Comparison of ENCODE assay signal across 10 cellular contexts in the genomic region with DNA sequence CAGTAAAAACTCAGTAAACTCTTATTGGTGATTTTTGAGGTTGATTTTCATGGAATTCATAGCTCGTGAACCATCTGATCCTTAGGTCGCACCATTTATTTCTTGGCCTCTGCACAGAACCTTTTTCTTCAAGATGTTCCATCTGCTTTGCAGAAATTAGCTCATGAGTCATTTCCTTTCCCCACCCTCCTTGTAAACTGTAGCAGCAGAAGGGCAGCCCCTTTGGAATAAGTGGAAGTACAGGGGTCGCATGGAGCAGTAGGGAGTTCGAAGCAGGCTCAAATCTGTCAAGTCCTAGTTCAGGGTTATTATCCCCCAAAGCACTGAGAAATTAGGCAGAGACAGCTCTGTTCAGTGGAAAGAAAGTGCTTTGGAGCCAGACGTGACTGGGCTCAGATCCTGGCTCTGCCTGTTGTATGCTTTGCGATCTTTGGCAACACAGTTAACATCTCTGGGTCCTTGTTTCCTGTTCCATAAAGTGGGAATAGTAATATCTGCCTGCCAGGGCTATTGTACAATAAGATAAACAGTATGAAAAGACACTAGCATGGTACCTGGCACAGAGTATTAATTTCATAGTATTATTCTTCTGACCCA.
DNase-seq lines count a peak whose midpoint lies in the region; ATAC-seq, FAIRE-seq and TF ChIP-seq lines count a peak whose summit lies in the region.
"Had no signal": no experiment of that assay in that cellular context is flagged by ENCODE, and none has a peak within 500 bp of the region (broad histone marks: within the 10 kb centered on the region; RNA-seq: fewer than 3 reads in every experiment).

No MANE protein-coding gene starts in this region.

- ATAC-seq in left ventricle myocardium superior (peak; percentile 82), HG03139 (IDR thresholded peaks at IDR 0.05; ENCODE audit: unreplicated experiment) (no peak), GM21390 (IDR thresholded peaks at IDR 0.05; ENCODE audit: unreplicated experiment) (no peak), GM21528 (IDR thresholded peaks at IDR 0.05; ENCODE audit: low FRiP score, unreplicated experiment) (no peak)

- peaks cover 12% of the 10 kb centered on the region for H3K4me1 Mint-ChIP-seq in astrocyte (ENCODE audit: low read depth, unreplicated experiment)

- in situ Hi-C loops in GM23248 (cut with MboI), result no loop called here

- H3K4me1 ChIP-seq in GM23248 (ENCODE audit: insufficient read depth) (peaks cover 25% of the 10 kb centered on the region), astrocyte (ENCODE audit: insufficient read depth, low read length) (peaks cover 7% of the 10 kb centered on the region), stomach smooth muscle (ENCODE audit: control insufficient read depth, insufficient read depth, low read length) (peaks cover 9% of the 10 kb centered on the region)

- H3K27ac Mint-ChIP-seq in astrocyte (ENCODE audit: unreplicated experiment), result no peak overlapping the region

- no peak for TF ChIP-seq CTCF in astrocyte (IDR thresholded peaks at IDR 0.05; ENCODE audit: insufficient read depth, low read depth, low read length)

- H3K27me3 ChIP-seq in GM23248 (replicated peaks; ENCODE audit: insufficient read depth), result no peaks in the 10 kb centered on the region
- H3K27me3 ChIP-seq in astrocyte (ENCODE audit: insufficient read depth, low read length), result no peaks in the 10 kb centered on the region
- no peaks in the 10 kb centered on the region for H3K27me3 ChIP-seq in stomach smooth muscle (ENCODE audit: control insufficient read depth in 1 of 2, insufficient read depth in 2 of 2, low read length in 2 of 2)

- H2AFZ ChIP-seq in GM23248 (peak overlapping the region; percentile 70), astrocyte (ENCODE audit: low read depth, low read length) (no peak overlapping the region)

- no peak overlapping the region for H3K4me3 Mint-ChIP-seq in astrocyte (ENCODE audit: unreplicated experiment)

- H3K9me3 ChIP-seq in GM23248 (ENCODE audit: low read depth), result no peaks in the 10 kb centered on the region
- H3K9me3 ChIP-seq in astrocyte (ENCODE audit: insufficient read depth, low read depth, low read length), result no peaks in the 10 kb centered on the region
- no peaks in the 10 kb centered on the region for H3K9me3 ChIP-seq in stomach smooth muscle (ENCODE audit: control insufficient read depth in 2 of 2, low read length in 2 of 2)

- H3K9me2 ChIP-seq in GM23248 (ENCODE audit: insufficient read depth), result no peaks in the 10 kb centered on the region

- H3K79me2 ChIP-seq in GM23248 (ENCODE audit: insufficient read depth), result 0 out of 2 replicates have a peak, but pooled peaks cover 4% of the 10 kb centered on the region
- H3K79me2 ChIP-seq in astrocyte (ENCODE audit: insufficient read depth, low read length), result no peaks in the 10 kb centered on the region

- peaks cover 22% of the 10 kb centered on the region; the same call in 1 of the 2 replicates for H3F3A ChIP-seq in GM23248 (ENCODE audit: insufficient read depth)

- DNase-seq in GM23248, result peak; percentile 70
- DNase-seq in astrocyte (ENCODE audit: low read depth), result peak; percentile 52
- no peak for DNase-seq in left ventricle myocardium superior
- no peak for DNase-seq in activated CD8-positive, alpha-beta memory T cell treated with anti-CD3 and anti-CD28 coated beads for 24 hours
- DNase-seq: GF-D8, NCI-H345 had no signal

- no peaks in the 10 kb centered on the region for H3K9me3 Mint-ChIP-seq in astrocyte (ENCODE audit: unreplicated experiment)

- FAIRE-seq in astrocyte (lab: Jason Lieb, UNC), result peak; percentile 29

- H3K36me3 ChIP-seq in GM23248 (ENCODE audit: low read depth), result no peaks in the 10 kb centered on the region
- H3K36me3 ChIP-seq in astrocyte (ENCODE audit: insufficient read depth, low read length), result no peaks in the 10 kb centered on the region
- no peaks in the 10 kb centered on the region for H3K36me3 ChIP-seq in stomach smooth muscle (ENCODE audit: control insufficient read depth in 2 of 2, insufficient read depth in 2 of 2, low read length in 2 of 2)

- H3K27ac ChIP-seq in GM23248 (peak overlapping the region; percentile 55), astrocyte (ENCODE audit: low read depth, low read length) (no peak overlapping the region), stomach smooth muscle (ENCODE audit: low read length) (peak overlapping the region; percentile 7)

- H3K4me3 ChIP-seq in GM23248, result peak overlapping the region; percentile 61
- H3K4me3 ChIP-seq in astrocyte (ENCODE audit: insufficient read depth, low read depth, low read length), result no peak overlapping the region
- H3K4me3 ChIP-seq in stomach smooth muscle (ENCODE audit: low read length in 2 of 2), result peak overlapping the region; percentile 9 to 57

- intact Hi-C loops in left ventricle myocardium superior (cut with micrococcal nuclease), result no loop called here

- H3K27me3 Mint-ChIP-seq in astrocyte (ENCODE audit: low read depth, unreplicated experiment), result no peaks in the 10 kb centered on the region

- 6 to 7% methylated on average over 6 of the region's 6 CpGs for WGBS in GM23248 (ENCODE audit: low coverage in 1 of 2, low lambda C conversion rate in 2 of 2, missing lambda C conversion rate in 2 of 2), 2 experiments

- H3K4me2 ChIP-seq in GM23248 (ENCODE audit: unreplicated experiment) (peak overlapping the region; percentile 89), astrocyte (ENCODE audit: low read length) (peak overlapping the region; percentile 70)

- H3K9ac ChIP-seq in GM23248 (peak overlapping the region; percentile 38), astrocyte (ENCODE audit: low read length) (no peak overlapping the region), stomach smooth muscle (ENCODE audit: low read length in 2 of 2) (peak overlapping the region in 1 of 2 donors; percentile 37)

- H4K20me1 ChIP-seq in GM23248 (ENCODE audit: insufficient read depth), result no peaks in the 10 kb centered on the region
- H4K20me1 ChIP-seq in astrocyte (ENCODE audit: insufficient read depth, low read length), result no peaks in the 10 kb centered on the region

- no peaks in the 10 kb centered on the region for H3K36me3 Mint-ChIP-seq in astrocyte (ENCODE audit: low read depth, unreplicated experiment)

Comparison
In these comparisons a context has a peak if more than half of its experiments do, and no peak if none do; other contexts are left out.
1. DNase-seq: peak in GM23248 (single experiment) and astrocyte (single experiment); none in left ventricle myocardium superior (single experiment) and activated CD8-positive, alpha-beta memory T cell treated with anti-CD3 and anti-CD28 coated beads for 24 hours (single experiment).